In genomic region chr15:82040395-82040794, GRCh38 we compare ENCODE assay signal across 14 cellular contexts.
"Had no signal": no experiment of that assay in that cellular context is flagged by ENCODE, and none has a peak within 500 bp of the region (broad histone marks: within the 10 kb centered on the region; RNA-seq: fewer than 3 reads in every experiment).

No MANE protein-coding gene starts in this region.

- H3K4me2 ChIP-seq: smooth muscle cell had no signal

- ATAC-seq: gastrocnemius medialis had no signal

- DNase-seq: activated CD4-positive, alpha-beta T cell treated with anti-CD3 and anti-CD28 coated beads, Interleukin-2, amount 50 U/mL, for 1 hour; activated CD4-positive, CD25-positive, alpha-beta regulatory T cell; activated naive CD4-positive, alpha-beta T cell treated with anti-CD3 and anti-CD28 coated beads, Interleukin-2, amount 10 ng/mL, durations not matched to agents 7 days and 5 days; activated T-cell treated with anti-CD3 and anti-CD28 coated beads for 4 hours; cortex of kidney; effector memory CD4-positive, alpha-beta T cell; gastrocnemius medialis; kidney; transverse colon had no signal

- H3K27ac ChIP-seq: epithelial cell of prostate, gastrocnemius medialis, parathyroid adenoma, transverse colon had no signal

- H3K27ac Mint-ChIP-seq: activated naive CD4-positive, alpha-beta T cell treated with anti-CD3 and anti-CD28 coated beads, Interleukin-2, amount 10 ng/mL, durations not matched to agents 7 days and 5 days; activated T-helper 2 cell treated with anti-CD3 and anti-CD28 coated beads, Interferon-gamma antibody, Interleukin-2, Interleukin-4, amounts not matched to agents 10 μg/mL and 5 μg/mL and 100 μg/mL, durations not matched to agents 14 hours and 24 hours and 36 hours; T-helper 1 cell treated with Interleukin-12 subunit alpha and Interleukin-12 subunit beta and Interleukin-4 antibody, amounts not matched to agents 30 μg/mL and 1 μg/mL, for 36 hours had no signal

- H3K4me1 ChIP-seq: parathyroid adenoma had no signal

- H2AFZ ChIP-seq: parathyroid adenoma had no signal

- H3K9me3 ChIP-seq: gastrocnemius medialis, transverse colon had no signal

- H3K4me3 Mint-ChIP-seq: activated naive CD4-positive, alpha-beta T cell treated with anti-CD3 and anti-CD28 coated beads, Interleukin-2, amount 10 ng/mL, durations not matched to agents 7 days and 5 days; T-helper 1 cell treated with Interleukin-12 subunit alpha and Interleukin-12 subunit beta and Interleukin-4 antibody, amounts not matched to agents 30 μg/mL and 1 μg/mL, for 36 hours had no signal

- H3K9me3 Mint-ChIP-seq: activated naive CD4-positive, alpha-beta T cell treated with anti-CD3 and anti-CD28 coated beads, Interleukin-2, amount 10 ng/mL, durations not matched to agents 7 days and 5 days; activated T-helper 2 cell treated with anti-CD3 and anti-CD28 coated beads, Interferon-gamma antibody, Interleukin-2, Interleukin-4, amounts not matched to agents 10 μg/mL and 5 μg/mL and 100 μg/mL, durations not matched to agents 14 hours and 24 hours and 36 hours; T-helper 1 cell treated with Interleukin-12 subunit alpha and Interleukin-12 subunit beta and Interleukin-4 antibody, amounts not matched to agents 30 μg/mL and 1 μg/mL, for 36 hours had no signal

- H3K9ac ChIP-seq: parathyroid adenoma had no signal

- H3K79me2 ChIP-seq: parathyroid adenoma had no signal

- H3K36me3 ChIP-seq: gastrocnemius medialis, transverse colon had no signal

- H3K4me3 ChIP-seq: gastrocnemius medialis, smooth muscle cell, transverse colon had no signal
